ENCODE assay signal across 32 cellular contexts in genomic region chr5:5298068-5298633, GRCh38.
DNase-seq lines count a peak whose midpoint lies in the region; ATAC-seq, FAIRE-seq and TF ChIP-seq lines count a peak whose summit lies in the region.
"Had no signal": no experiment of that assay in that cellular context is flagged by ENCODE, and none has a peak within 500 bp of the region (broad histone marks: within the 10 kb centered on the region; RNA-seq: fewer than 3 reads in every experiment).

No MANE protein-coding gene starts in this region.

- H3K36me3 Mint-ChIP-seq in activated T-cell treated with anti-CD3 and anti-CD28 coated beads, Interleukin-2, amount 50 U/mL, for 24 hours (ENCODE audit: low read depth) = no peaks in the 10 kb centered on the region
- H3K36me3 Mint-ChIP-seq: CD4-positive, alpha-beta memory T cell had no signal

- H3K27me3 ChIP-seq in HepG2 (ENCODE audit: control insufficient read depth in 1 of 2, insufficient read depth in 2 of 2, low read length in 2 of 2) (no peaks in the 10 kb centered on the region), PC-3 (ENCODE audit: low read length) (no peaks in the 10 kb centered on the region)
- H3K27me3 ChIP-seq: adrenal gland, ovary, suprapubic skin, upper lobe of right lung had no signal

- BruUV-seq in HepG2 (replicated peaks; lab: Mats Ljungman, UMichigan) (no TSS peak), PC-3 (replicated peaks; lab: Mats Ljungman, UMichigan) (no TSS peak)

- no peaks in the 10 kb centered on the region for H3K36me3 ChIP-seq in HepG2 (replicated peaks in 1 of 2; ENCODE audit: control insufficient read depth in 1 of 2, insufficient read depth in 2 of 2, low read length in 2 of 2)
- H3K36me3 ChIP-seq in PC-3 (ENCODE audit: low read depth, low read length) = no peaks in the 10 kb centered on the region
- H3K36me3 ChIP-seq: adrenal gland, ovary, suprapubic skin, upper lobe of right lung had no signal

- TF ChIP-seq RAD21 in HepG2 (CRISPR knock-in tag; IDR thresholded peaks at IDR 0.05) = no peak

- POLR2A ChIA-PET in HepG2 (lab: Yijun Ruan, JAX) (interaction anchor here (0.7 kb wide), 1 partner anchor 124 kb away, joined by 3 read pairs; the partner anchor contains the start of gene ICE1), PC-3 (lab: Charles Lee; ENCODE audit: unreplicated experiment) (no interaction called here)

- ATAC-seq in HepG2 = peak; percentile 79
- ATAC-seq in PC-3 = no peak
- ATAC-seq: Right ventricle myocardium inferior, upper lobe of right lung had no signal

- WGBS in HepG2 (ENCODE audit: low lambda C conversion rate) = 0% methylated on average over 4 of the region's 4 CpGs

- CTCF ChIA-PET in HepG2 (lab: Yijun Ruan, JAX; ENCODE audit: low intra/inter-chr PET ratio, low total read pairs) = no interaction called here
- CTCF ChIA-PET in PC-3 (lab: Charles Lee) = interaction anchor here (0.6 kb wide), 1 partner anchor 966 kb away, joined by 4 read pairs; no protein-coding TSS in a partner anchor

- peak overlapping the region; percentile 35 for H3K4me2 ChIP-seq in HepG2 (ENCODE audit: low read depth, low read length)
- no peak overlapping the region for H3K4me2 ChIP-seq in PC-3 (ENCODE audit: low read length)
- H3K4me2 ChIP-seq: PC-9 had no signal

- peaks cover 2% of the 10 kb centered on the region for H3K27me3 Mint-ChIP-seq in activated T-cell treated with anti-CD3 and anti-CD28 coated beads, Interleukin-2, amount 50 U/mL, for 24 hours

- H3K9me3 Mint-ChIP-seq in activated T-cell treated with anti-CD3 and anti-CD28 coated beads, Interleukin-2, amount 50 U/mL, for 24 hours = peaks cover 15% of the 10 kb centered on the region

- FAIRE-seq in HepG2 (lab: Jason Lieb, UNC) = no peak
- FAIRE-seq: GM18507, GM19239 had no signal

- H3K27ac Mint-ChIP-seq in activated T-cell treated with anti-CD3 and anti-CD28 coated beads, Interleukin-2, amount 50 U/mL, for 24 hours = no peak overlapping the region
- H3K27ac Mint-ChIP-seq: activated naive CD4-positive, alpha-beta T cell treated with anti-CD3 and anti-CD28 coated beads for 36 hours; CD4-positive, alpha-beta memory T cell had no signal

- DNase-seq in NCI-H82 (lab: John Stamatoyannopoulos, UW) (peak; percentile 85), NCI-H82 treated with DMSO at 0.1 percent for 48 hours (lab: John Stamatoyannopoulos, UW; ENCODE audit: unreplicated experiment) (no peak), HepG2 (ENCODE audit: low spot score) (peak; percentile 74), NOMO-1 (lab: John Stamatoyannopoulos, UW; ENCODE audit: unreplicated experiment in 2 of 2) (no peak), PC-3 (no peak), posterior cingulate gyrus (no peak)
- DNase-seq in activated T-cell treated with anti-CD3 and anti-CD28 coated beads, Interleukin-2, amount 50 U/mL, for 24 hours = no peak
- DNase-seq: activated CD4-positive, alpha-beta T cell treated with anti-CD3 and anti-CD28 coated beads, Interleukin-2, amount 50 U/mL, for 48 hours; activated CD4-positive, CD25-positive, alpha-beta regulatory T cell treated with anti-CD3 and anti-CD28 coated beads, Interleukin-2, amount 50 U/mL, for 72 hours; activated naive CD4-positive, alpha-beta T cell treated with anti-CD3 and anti-CD28 coated beads for 36 hours; adrenal gland; CD4-positive, alpha-beta memory T cell; EL; GOT3; MM.1S; NCI-H2227 treated with DMSO at 0.1 percent for 48 hours; NK-92 treated with Interleukin-12 subunit alpha and Interleukin-12 subunit beta, amount 100 ng/mL, for 24 hours; ovary; PC-9; retina; stimulated activated naive CD4-positive, alpha-beta T cell; T-helper 2 cell; upper lobe of right lung had no signal

- no peaks in the 10 kb centered on the region for H3K9me2 ChIP-seq in PC-3 (replicated peaks; ENCODE audit: low read length)

- no peak overlapping the region for H3K4me3 Mint-ChIP-seq in activated T-cell treated with anti-CD3 and anti-CD28 coated beads, Interleukin-2, amount 50 U/mL, for 24 hours
- H3K4me3 Mint-ChIP-seq: activated naive CD4-positive, alpha-beta T cell treated with anti-CD3 and anti-CD28 coated beads for 36 hours; brain; CD4-positive, alpha-beta memory T cell; neural crest cell had no signal

- no peak for TF ChIP-seq POLR2A in HepG2 (IDR thresholded peaks at IDR 0.05; ENCODE audit: insufficient read depth in 1 of 2, low read depth in 2 of 2, low read length in 2 of 2)

- H3K9me3 ChIP-seq in HepG2 (ENCODE audit: low read length) = peaks cover 8% of the 10 kb centered on the region; the same call in 1 of the 2 replicates
- H3K9me3 ChIP-seq in PC-3 (ENCODE audit: low read length) = no peaks in the 10 kb centered on the region
- H3K9me3 ChIP-seq: adrenal gland, ovary, suprapubic skin had no signal

- no peak overlapping the region for H3K4me3 ChIP-seq in HepG2 (replicated peaks in 1 of 3; ENCODE audit: insufficient read depth in 1 of 3, low read depth in 2 of 3, low read length in 3 of 3)
- H3K4me3 ChIP-seq in PC-3 (ENCODE audit: low read length) = no peak overlapping the region
- H3K4me3 ChIP-seq: adrenal gland, ovary, PC-9, skin epidermis, suprapubic skin, upper lobe of right lung had no signal

- no peak overlapping the region for H2AFZ ChIP-seq in HepG2 (ENCODE audit: low read length)
- no peak overlapping the region for H2AFZ ChIP-seq in PC-3 (ENCODE audit: low read length)
- H2AFZ ChIP-seq: PC-9 had no signal

- in situ Hi-C loops in HepG2 (cut with HindIII; ENCODE audit: extremely low pct_ligation_motif_present, low pct_unique_long_range_greater_than_20kb) = no loop called here

- TF ChIP-seq EP300 in HepG2 (IDR thresholded peaks at IDR 0.05; ENCODE audit: low read depth in 2 of 2, low read length in 2 of 2) (no peak), HepG2 (CRISPR knock-in tag; IDR thresholded peaks at IDR 0.05; ENCODE audit: borderline replicate concordance) (no peak)

- H4K20me1 ChIP-seq in HepG2 (ENCODE audit: insufficient read depth, low read length) = no peaks in the 10 kb centered on the region
- H4K20me1 ChIP-seq in PC-3 (ENCODE audit: low read length) = no peaks in the 10 kb centered on the region

- H3K4me1 ChIP-seq in HepG2 (ENCODE audit: insufficient read depth, low read length) (peaks cover 36% of the 10 kb centered on the region), PC-3 (ENCODE audit: insufficient read depth, low read length) (no peaks in the 10 kb centered on the region; the same call in 1 of the 2 replicates)
- H3K4me1 ChIP-seq: adrenal gland, suprapubic skin, upper lobe of right lung had no signal

- no peaks in the 10 kb centered on the region for H3F3A ChIP-seq in PC-3 (ENCODE audit: low read length, unreplicated experiment)

- H3K4me1 Mint-ChIP-seq in activated T-cell treated with anti-CD3 and anti-CD28 coated beads, Interleukin-2, amount 50 U/mL, for 24 hours (ENCODE audit: low read depth) = no peaks in the 10 kb centered on the region
- H3K4me1 Mint-ChIP-seq: CD4-positive, alpha-beta memory T cell had no signal

- H3K27ac ChIP-seq in VCaP = peak overlapping the region; percentile 71
- no peak overlapping the region for H3K27ac ChIP-seq in HepG2 (ENCODE audit: extremely low read length, insufficient read depth, low read length)
- no peak overlapping the region for H3K27ac ChIP-seq in PC-3 (ENCODE audit: low read length)
- H3K27ac ChIP-seq: adrenal gland, HL-60, ovary, PC-9, skin epidermis, suprapubic skin, upper lobe of right lung had no signal

- no peaks in the 10 kb centered on the region for H3K79me2 ChIP-seq in HepG2 (ENCODE audit: insufficient read depth, low read length)
- H3K79me2 ChIP-seq in PC-3 (ENCODE audit: low read length) = no peaks in the 10 kb centered on the region

- TF ChIP-seq CTCF in VCaP (conservative IDR thresholded peaks at IDR 0.05) (no peak), HepG2 (CRISPR knock-in tag; IDR thresholded peaks at IDR 0.05) (no peak), PC-3 (conservative IDR thresholded peaks at IDR 0.05; ENCODE audit: low read depth, low read length) (no peak)

- H3K9ac ChIP-seq in HepG2 (ENCODE audit: insufficient read depth, low read depth, low read length) (no peak overlapping the region), PC-3 (ENCODE audit: low read length) (no peak overlapping the region)

- intact Hi-C loops in HepG2 (cut with micrococcal nuclease; ENCODE audit: unreplicated experiment) = loop anchor here (10.0 kb wide), 1 partner anchor 97 kb away; no protein-coding TSS in a partner anchor
- intact Hi-C loops in PC-3 (cut with micrococcal nuclease) = no loop called here
- intact Hi-C loops in posterior cingulate gyrus (cut with DNase I) = no loop called here

TF ChIP-seq in HepG2, 621 proteins besides CTCF, POLR2A, EP300 and RAD21 (continues in another document):
- TF ChIP-seq ZNF670 (CRISPR knock-in tag; IDR thresholded peaks at IDR 0.05; ENCODE audit: borderline replicate concordance) = no peak
- TF ChIP-seq PRDM4 (CRISPR knock-in tag; IDR thresholded peaks at IDR 0.05; ENCODE audit: borderline replicate concordance) = no peak
- TF ChIP-seq ETV5 (CRISPR knock-in tag; IDR thresholded peaks at IDR 0.05; ENCODE audit: borderline replicate concordance) = no peak
- TF ChIP-seq ZBTB42 (CRISPR knock-in tag; IDR thresholded peaks at IDR 0.05) = no peak
- no peak for TF ChIP-seq MAFG (CRISPR knock-in tag; IDR thresholded peaks at IDR 0.05)
- TF ChIP-seq ZNF816 (CRISPR knock-in tag; IDR thresholded peaks at IDR 0.05; ENCODE audit: borderline replicate concordance) = no peak
- TF ChIP-seq SOX13 (IDR thresholded peaks at IDR 0.05) = no peak
- peak in 1 of 2 experiments; percentile 34; a peak in 1 of 4 replicates for TF ChIP-seq SOX13 (CRISPR knock-in tag; conservative IDR thresholded peaks at IDR 0.05 in 1 of 2, IDR thresholded peaks at IDR 0.05 in 1 of 2)
- TF ChIP-seq KLF12 (CRISPR knock-in tag; IDR thresholded peaks at IDR 0.05; ENCODE audit: borderline replicate concordance) = no peak
- no peak for TF ChIP-seq PHF20 (CRISPR knock-in tag; IDR thresholded peaks at IDR 0.05)
- TF ChIP-seq GATAD2A (CRISPR knock-in tag; IDR thresholded peaks at IDR 0.05) = 0 out of 2 replicates have a peak, but pooled peaks have one; percentile 25

Comparison
In these comparisons a context has a peak if more than half of its experiments do, and no peak if none do; other contexts are left out.
1. DNase-seq: peak in NCI-H82 (single experiment) and HepG2 (single experiment); none in NCI-H82 treated with DMSO at 0.1 percent for 48 hours (single experiment), NOMO-1 (0 of 2), PC-3 (single experiment), activated T-cell treated with anti-CD3 and anti-CD28 coated beads, Interleukin-2, amount 50 U/mL, for 24 hours (single experiment) and posterior cingulate gyrus (0 of 10).